In genomic region chr14:57057803-57058202, GRCh38 we compare ENCODE assay signal across 12 cellular contexts.
DNase-seq lines count a peak whose midpoint lies in the region; ATAC-seq and TF ChIP-seq lines count a peak whose summit lies in the region.
"Had no signal": no experiment of that assay in that cellular context is flagged by ENCODE, and none has a peak within 500 bp of the region (broad histone marks: within the 10 kb centered on the region; RNA-seq: fewer than 3 reads in every experiment).

No MANE protein-coding gene starts in this region.

- H3K27me3 Mint-ChIP-seq in endodermal cell (ENCODE audit: insufficient read depth): peaks cover 7% of the 10 kb centered on the region

- H3K9me3 ChIP-seq in endodermal cell (ENCODE audit: control insufficient read depth, low read length) (peaks cover 13% of the 10 kb centered on the region), colonic mucosa (no peaks in the 10 kb centered on the region)
- H3K9me3 ChIP-seq: thoracic aorta had no signal

- no peak for TF ChIP-seq CTCF in endodermal cell (conservative IDR thresholded peaks at IDR 0.05)
- TF ChIP-seq CTCF in GM10248 (IDR thresholded peaks at IDR 0.05; ENCODE audit: control extremely low read depth, extremely low read depth, low read depth, missing control alignments): no peak
- TF ChIP-seq CTCF in colonic mucosa (IDR thresholded peaks at IDR 0.05): no peak

- no peaks in the 10 kb centered on the region for H3K27me3 ChIP-seq in endodermal cell (ENCODE audit: control insufficient read depth, insufficient read depth, low read length, poor library complexity, severe bottlenecking)
- H3K27me3 ChIP-seq in colonic mucosa: no peaks in the 10 kb centered on the region

- H3K27ac ChIP-seq in endodermal cell (ENCODE audit: low read depth, low read length) (no peak overlapping the region), colonic mucosa (no peak overlapping the region)
- H3K27ac ChIP-seq: thoracic aorta had no signal

- peaks cover 11% of the 10 kb centered on the region for H3K9me3 Mint-ChIP-seq in endodermal cell

- H3K4me1 Mint-ChIP-seq in endodermal cell: peaks cover 60% of the 10 kb centered on the region

- no peak overlapping the region for H3K4me3 Mint-ChIP-seq in endodermal cell
- H3K4me3 Mint-ChIP-seq: activated naive CD8-positive, alpha-beta T cell had no signal

- H3K36me3 ChIP-seq in endodermal cell (ENCODE audit: control insufficient read depth, insufficient read depth, low read length) (no peaks in the 10 kb centered on the region), colonic mucosa (no peaks in the 10 kb centered on the region)
- H3K36me3 ChIP-seq: thoracic aorta had no signal

- intact Hi-C loops in colonic mucosa (cut with DNase I): no loop called here

- H3K27ac Mint-ChIP-seq in endodermal cell: peak overlapping the region; percentile 77
- H3K27ac Mint-ChIP-seq: activated naive CD8-positive, alpha-beta T cell had no signal

- WGBS in endodermal cell (ENCODE audit: insufficient coverage in 1 of 2, insufficient read length in 1 of 2), 2 experiments: 37 to 62% methylated on average over 3 to 4 of the region's 4 CpGs

- ATAC-seq in GM18498 (IDR thresholded peaks at IDR 0.05; ENCODE audit: unreplicated experiment) (no peak), GM19463 (IDR thresholded peaks at IDR 0.05; ENCODE audit: unreplicated experiment) (no peak)

- peak; percentile 2 to 22 for DNase-seq in NCI-H2081 (lab: John Stamatoyannopoulos, UW)
- no peak for DNase-seq in NCI-H2081 treated with DMSO at 0.1 percent for 48 hours (lab: John Stamatoyannopoulos, UW)
- DNase-seq in NCI-H510A treated with DMSO at 0.1 percent for 48 hours (lab: John Stamatoyannopoulos, UW): peak; percentile 88
- peak; percentile 57 for DNase-seq in endodermal cell
- no peak for DNase-seq in GM10248 (ENCODE audit: extremely low spot score)
- DNase-seq in colonic mucosa: no peak
- DNase-seq: mammary epithelial cell, NCI-H187 treated with DMSO at 0.1 percent for 48 hours had no signal

- CTCF ChIA-PET in GM10248 (lab: Yijun Ruan, JAX): interaction anchor here (0.5 to 1.5 kb wide), 4 partner anchors 10 to 571 kb away, joined by 3 to 4 read pairs (median 3); no protein-coding TSS in a partner anchor

- H3K4me3 ChIP-seq in endodermal cell (ENCODE audit: low read length) (peak overlapping the region; percentile 11), colonic mucosa (no peak overlapping the region)
- H3K4me3 ChIP-seq: thoracic aorta had no signal

- POLR2A ChIA-PET in GM10248 (lab: Yijun Ruan, JAX): no interaction called here

- H3K36me3 Mint-ChIP-seq in endodermal cell (ENCODE audit: low read depth): peaks cover 6% of the 10 kb centered on the region
- H3K36me3 Mint-ChIP-seq: activated naive CD8-positive, alpha-beta T cell had no signal

- no peak overlapping the region for H3K9ac ChIP-seq in endodermal cell (ENCODE audit: extremely low read depth, low read length, poor library complexity, severe bottlenecking)
- no peak overlapping the region for H3K9ac ChIP-seq in colonic mucosa (ENCODE audit: low read depth in 2 of 2, low read length in 2 of 2)

- H3K4me1 ChIP-seq in endodermal cell (ENCODE audit: control insufficient read depth, insufficient read depth, low read length) (peaks cover 37% of the 10 kb centered on the region), colonic mucosa (peaks cover 5% of the 10 kb centered on the region)

Comparison
In these comparisons a context has a peak if more than half of its experiments do, and no peak if none do; other contexts are left out.
1. DNase-seq: peak in NCI-H2081 (2 of 2), NCI-H510A treated with DMSO at 0.1 percent for 48 hours (single experiment) and endodermal cell (single experiment); none in NCI-H2081 treated with DMSO at 0.1 percent for 48 hours (single experiment), GM10248 (single experiment) and colonic mucosa (single experiment).